Comparison of ENCODE assay signal across 8 cellular contexts in genomic region chr12:126936181-126936851, GRCh38.
A peak's percentile ranks its signal among the peaks of the same experiment; 100 is the strongest.
DNase-seq lines count a peak whose midpoint lies in the region; TF ChIP-seq lines count a peak whose summit lies in the region.

No MANE protein-coding gene starts in this region.

- H3K27ac Mint-ChIP-seq in activated T-helper 2 cell treated with anti-CD3 and anti-CD28 coated beads, Interferon-gamma antibody, Interleukin-2, Interleukin-4, amounts not matched to agents 10 μg/mL and 5 μg/mL and 100 μg/mL, durations not matched to agents 14 hours and 24 hours and 36 hours: no peak overlapping the region

- no peaks in the 10 kb centered on the region for H3K4me1 ChIP-seq in tibial nerve

- H3K9me3 ChIP-seq in tibial nerve: peaks cover 0 to 4% (median 0%) of the 10 kb centered on the region in 4 donors

- TF ChIP-seq POLR2A in tibial nerve (IDR thresholded peaks at IDR 0.05): no peak

- no peaks in the 10 kb centered on the region for H3K36me3 ChIP-seq in GM06990 (ENCODE audit: control insufficient read depth, insufficient read depth, low read length)
- H3K36me3 ChIP-seq in tibial nerve: no peaks in the 10 kb centered on the region

- intact Hi-C loops in activated T-helper 2 cell treated with anti-CD3 and anti-CD28 coated beads, Interferon-gamma antibody, Interleukin-2, Interleukin-4, amounts not matched to agents 10 μg/mL and 5 μg/mL and 100 μg/mL, durations not matched to agents 14 hours and 24 hours and 36 hours (cut with micrococcal nuclease): no loop called here

- no peaks in the 10 kb centered on the region for H3K9me3 Mint-ChIP-seq in activated T-helper 2 cell treated with anti-CD3 and anti-CD28 coated beads, Interferon-gamma antibody, Interleukin-2, Interleukin-4, amounts not matched to agents 10 μg/mL and 5 μg/mL and 100 μg/mL, durations not matched to agents 14 hours and 24 hours and 36 hours

- no peak overlapping the region for H3K4me3 Mint-ChIP-seq in activated T-helper 2 cell treated with anti-CD3 and anti-CD28 coated beads, Interferon-gamma antibody, Interleukin-2, Interleukin-4, amounts not matched to agents 10 μg/mL and 5 μg/mL and 100 μg/mL, durations not matched to agents 14 hours and 24 hours and 36 hours (ENCODE audit: low read depth)

- peak; percentile 15 for DNase-seq in GM06990 (ENCODE audit: extremely low read depth, insufficient read length)
- peak in 75 of 76 experiments; percentile 7 to 89 (median 64) for DNase-seq in HUDEP-2 (lab: John Stamatoyannopoulos, UW; ENCODE audit: unreplicated experiment in 76 of 76)
- DNase-seq in cerebellar cortex (ENCODE audit: low spot score): peak; percentile 87
- DNase-seq in occipital lobe (lab: John Stamatoyannopoulos, UW): peak; percentile 83
- DNase-seq in tibial nerve (ENCODE audit: low spot score in 2 of 2): no peak
- DNase-seq in activated T-helper 2 cell treated with anti-CD3 and anti-CD28 coated beads, Interferon-gamma antibody, Interleukin-2, Interleukin-4, amounts not matched to agents 10 μg/mL and 5 μg/mL and 100 μg/mL, durations not matched to agents 14 hours and 24 hours and 36 hours (ENCODE audit: low spot score): no peak
- DNase-seq in MV-4-11 (lab: John Stamatoyannopoulos, UW): no peak
- no peak for DNase-seq in NCI-H82 (lab: John Stamatoyannopoulos, UW)

- peak overlapping the region; percentile 22 for H3K4me3 ChIP-seq in GM06990 (replicated peaks; ENCODE audit: low read depth, low read length)
- no peak overlapping the region for H3K4me3 ChIP-seq in tibial nerve

- H3K27me3 ChIP-seq in GM06990 (replicated peaks; ENCODE audit: control insufficient read depth, insufficient read depth, low read length): no peaks in the 10 kb centered on the region
- H3K27me3 ChIP-seq in tibial nerve: no peaks in the 10 kb centered on the region

- H3K4me1 Mint-ChIP-seq in activated T-helper 2 cell treated with anti-CD3 and anti-CD28 coated beads, Interferon-gamma antibody, Interleukin-2, Interleukin-4, amounts not matched to agents 10 μg/mL and 5 μg/mL and 100 μg/mL, durations not matched to agents 14 hours and 24 hours and 36 hours (ENCODE audit: low read depth): no peaks in the 10 kb centered on the region

- 52 to 56% methylated on average over 11 of the region's 11 CpGs for WGBS in tibial nerve, 2 donors

- no peak overlapping the region for H3K27ac ChIP-seq in tibial nerve

- no peaks in the 10 kb centered on the region for H3K27me3 Mint-ChIP-seq in activated T-helper 2 cell treated with anti-CD3 and anti-CD28 coated beads, Interferon-gamma antibody, Interleukin-2, Interleukin-4, amounts not matched to agents 10 μg/mL and 5 μg/mL and 100 μg/mL, durations not matched to agents 14 hours and 24 hours and 36 hours (ENCODE audit: low read depth)

- TF ChIP-seq CTCF in GM06990 (IDR thresholded peaks at IDR 0.05; ENCODE audit: insufficient read depth, low read length, poor library complexity, severe bottlenecking) (no peak), tibial nerve (IDR thresholded peaks at IDR 0.05) (no peak)

- H3K36me3 Mint-ChIP-seq in activated T-helper 2 cell treated with anti-CD3 and anti-CD28 coated beads, Interferon-gamma antibody, Interleukin-2, Interleukin-4, amounts not matched to agents 10 μg/mL and 5 μg/mL and 100 μg/mL, durations not matched to agents 14 hours and 24 hours and 36 hours (ENCODE audit: low read depth): no peaks in the 10 kb centered on the region

- no peak for TF ChIP-seq EP300 in tibial nerve (IDR thresholded peaks at IDR 0.05)

Comparison
In these comparisons a context has a peak if more than half of its experiments do, and no peak if none do; other contexts are left out.
1. DNase-seq: peak in GM06990 (single experiment), HUDEP-2 (75 of 76), cerebellar cortex (single experiment) and occipital lobe (single experiment); none in tibial nerve (0 of 2), activated T-helper 2 cell treated with anti-CD3 and anti-CD28 coated beads, Interferon-gamma antibody, Interleukin-2, Interleukin-4, amounts not matched to agents 10 μg/mL and 5 μg/mL and 100 μg/mL, durations not matched to agents 14 hours and 24 hours and 36 hours (single experiment), MV-4-11 (single experiment) and NCI-H82 (single experiment).